ENCODE assay signal across 23 cellular contexts in the genomic region with DNA sequence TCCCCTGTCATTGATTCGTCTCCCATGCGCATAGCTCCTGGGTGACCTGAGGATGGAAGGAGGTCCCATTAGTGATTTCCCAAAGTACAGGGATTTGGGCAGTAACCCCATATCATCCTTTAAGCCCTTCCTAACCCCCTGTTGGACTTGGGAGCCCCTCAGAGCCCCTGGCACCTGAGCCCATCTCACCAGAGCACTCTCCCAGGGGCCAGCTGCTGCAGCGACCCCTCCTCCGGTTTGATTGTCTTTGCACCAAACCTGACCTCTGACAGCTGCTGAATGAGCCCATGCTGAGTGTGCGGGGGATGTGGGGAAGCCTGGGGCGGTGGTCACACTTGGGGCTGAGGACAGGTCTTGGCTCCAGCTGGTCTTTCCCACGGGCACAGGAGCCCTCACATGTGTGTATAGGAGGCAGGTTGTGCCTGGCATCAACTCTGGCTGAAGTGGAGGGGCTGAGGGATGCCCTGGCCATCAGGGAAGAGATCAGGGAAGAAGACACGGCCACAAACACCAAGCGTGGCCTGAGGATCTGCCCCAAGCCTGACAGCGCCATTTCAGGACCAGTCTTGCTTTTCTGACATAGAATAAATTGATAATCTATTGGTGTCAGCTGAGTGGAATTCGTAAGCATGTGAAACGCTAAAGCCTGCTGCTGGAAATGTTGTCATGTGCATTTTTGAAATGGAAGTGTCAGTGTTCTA.
"Had no signal": no experiment of that assay in that cellular context is flagged by ENCODE, and none has a peak within 500 bp of the region (broad histone marks: within the 10 kb centered on the region; RNA-seq: fewer than 3 reads in every experiment).

No MANE protein-coding gene starts in this region.

- H3K27ac ChIP-seq: foreskin keratinocyte, psoas muscle had no signal

- H3K27me3 ChIP-seq: foreskin keratinocyte had no signal

- ATAC-seq: activated CD4-positive, alpha-beta T cell treated with anti-CD3 and anti-CD28 coated beads for 36 hours; activated CD8-positive, alpha-beta memory T cell treated with anti-CD3 and anti-CD28 coated beads, Interleukin-2, amount 10 ng/mL, durations not matched to agents 7 days and 5 days; activated naive CD8-positive, alpha-beta T cell treated with anti-CD3 and anti-CD28 coated beads, Interleukin-2, amount 50 U/mL, for 24 hours; foreskin keratinocyte; left lobe of liver; psoas muscle; sciatic nerve; SK-N-SH treated with all-trans-retinoic acid at 6 μM for 48 hours; stimulated activated memory B cell treated with anti-CD40 and anti-IgM and Interleukin-4, amounts not matched to agents 10 μg/mL and 1 μg/mL and 100 μg/mL, for 72 hours; T-cell; WTC11 had no signal

- H3K36me3 Mint-ChIP-seq: activated CD8-positive, alpha-beta memory T cell treated with anti-CD3 and anti-CD28 coated beads, Interleukin-2, amount 10 ng/mL, durations not matched to agents 7 days and 5 days; stimulated activated memory B cell treated with anti-CD40 and anti-IgM and Interleukin-4, amounts not matched to agents 10 μg/mL and 1 μg/mL and 100 μg/mL, for 72 hours; T-cell had no signal

- H3K4me1 Mint-ChIP-seq: activated CD4-positive, alpha-beta T cell treated with anti-CD3 and anti-CD28 coated beads for 36 hours; activated CD8-positive, alpha-beta memory T cell treated with anti-CD3 and anti-CD28 coated beads, Interleukin-2, amount 10 ng/mL, durations not matched to agents 7 days and 5 days; activated naive CD8-positive, alpha-beta T cell treated with anti-CD3 and anti-CD28 coated beads, Interleukin-2, amount 50 U/mL, for 24 hours; stimulated activated memory B cell treated with anti-CD40 and anti-IgM and Interleukin-4, amounts not matched to agents 10 μg/mL and 1 μg/mL and 100 μg/mL, for 72 hours; T-cell had no signal

- H3K4me2 ChIP-seq: smooth muscle cell had no signal

- H3K9me3 Mint-ChIP-seq: activated naive CD4-positive, alpha-beta T cell treated with anti-CD3 and anti-CD28 coated beads for 36 hours; activated naive CD8-positive, alpha-beta T cell treated with anti-CD3 and anti-CD28 coated beads, Interleukin-2, amount 50 U/mL, for 24 hours; activated T-helper 2 cell treated with anti-CD3 and anti-CD28 coated beads, Interferon-gamma antibody, Interleukin-2, Interleukin-4, amounts not matched to agents 10 μg/mL and 5 μg/mL and 100 μg/mL, durations not matched to agents 14 hours and 24 hours and 36 hours; dendritic cell treated with granulocyte-macrophage colony-stimulating factor and Interleukin-4, amounts not matched to agents 40 ng/mL and 50 ng/mL, for 4 days; T-cell had no signal

- DNase-seq: activated CD4-positive, alpha-beta T cell treated with anti-CD3 and anti-CD28 coated beads for 36 hours; activated CD4-positive, alpha-beta T cell treated with anti-CD3 and anti-CD28 coated beads, Interleukin-2, amount 50 U/mL, for 48 hours; activated CD8-positive, alpha-beta memory T cell treated with anti-CD3 and anti-CD28 coated beads, Interleukin-2, amount 10 ng/mL, durations not matched to agents 7 days and 5 days; activated naive CD4-positive, alpha-beta T cell treated with anti-CD3 and anti-CD28 coated beads for 36 hours; activated naive CD8-positive, alpha-beta T cell treated with anti-CD3 and anti-CD28 coated beads, Interleukin-2, amount 50 U/mL, for 24 hours; activated T-cell treated with anti-CD3 and anti-CD28 coated beads, Interleukin-2, amount 50 U/mL, for 1 hour; aorta; effector memory CD4-positive, alpha-beta T cell; foreskin keratinocyte; hypothalamus; mammary epithelial cell; nephron progenitor cell; psoas muscle; stimulated activated CD4-positive, alpha-beta T cell treated with anti-CD3 and anti-CD28 coated beads, Interleukin-4, amount 100 ng/mL, for 1 hour; T-cell had no signal

- H3K4me3 Mint-ChIP-seq: activated CD4-positive, alpha-beta T cell treated with anti-CD3 and anti-CD28 coated beads for 36 hours; activated CD8-positive, alpha-beta memory T cell treated with anti-CD3 and anti-CD28 coated beads, Interleukin-2, amount 10 ng/mL, durations not matched to agents 7 days and 5 days; activated naive CD4-positive, alpha-beta T cell treated with anti-CD3 and anti-CD28 coated beads for 36 hours; activated naive CD8-positive, alpha-beta T cell treated with anti-CD3 and anti-CD28 coated beads, Interleukin-2, amount 50 U/mL, for 24 hours; dendritic cell treated with granulocyte-macrophage colony-stimulating factor and Interleukin-4, amounts not matched to agents 40 ng/mL and 50 ng/mL, for 4 days; nephron progenitor cell; stimulated activated memory B cell treated with anti-CD40 and anti-IgM and Interleukin-4, amounts not matched to agents 10 μg/mL and 1 μg/mL and 100 μg/mL, for 72 hours; T-cell; WTC11 had no signal

- H3K4me3 ChIP-seq: psoas muscle, smooth muscle cell had no signal

- H3K27ac Mint-ChIP-seq: activated CD4-positive, alpha-beta T cell treated with anti-CD3 and anti-CD28 coated beads for 36 hours; activated CD8-positive, alpha-beta memory T cell treated with anti-CD3 and anti-CD28 coated beads, Interleukin-2, amount 10 ng/mL, durations not matched to agents 7 days and 5 days; activated naive CD4-positive, alpha-beta T cell treated with anti-CD3 and anti-CD28 coated beads for 36 hours; activated naive CD8-positive, alpha-beta T cell treated with anti-CD3 and anti-CD28 coated beads, Interleukin-2, amount 50 U/mL, for 24 hours; activated T-helper 2 cell treated with anti-CD3 and anti-CD28 coated beads, Interferon-gamma antibody, Interleukin-2, Interleukin-4, amounts not matched to agents 10 μg/mL and 5 μg/mL and 100 μg/mL, durations not matched to agents 14 hours and 24 hours and 36 hours; dendritic cell treated with granulocyte-macrophage colony-stimulating factor and Interleukin-4, amounts not matched to agents 40 ng/mL and 50 ng/mL, for 4 days; nephron progenitor cell; stimulated activated memory B cell treated with anti-CD40 and anti-IgM and Interleukin-4, amounts not matched to agents 10 μg/mL and 1 μg/mL and 100 μg/mL, for 72 hours; T-cell; WTC11 had no signal

- H3K9me3 ChIP-seq: psoas muscle had no signal
